20 cellular contexts compared by ENCODE assay signal in genomic region chr3:191100516-191100915, GRCh38.
DNase-seq lines count a peak whose midpoint lies in the region; ATAC-seq, FAIRE-seq and TF ChIP-seq lines count a peak whose summit lies in the region.
"Had no signal": no experiment of that assay in that cellular context is flagged by ENCODE, and none has a peak within 500 bp of the region (broad histone marks: within the 10 kb centered on the region; RNA-seq: fewer than 3 reads in every experiment).

No MANE protein-coding gene starts in this region.

- no peak for DNase-seq in GM18507 (ENCODE audit: extremely low spot score, insufficient read length, low read depth)
- DNase-seq in OCI-LY7 (ENCODE audit: low spot score), result no peak
- peak; percentile 91 for DNase-seq in bronchial epithelial cell (ENCODE audit: low read depth)
- peak; percentile 63 to 82 for DNase-seq in foreskin keratinocyte
- no peak for DNase-seq in endodermal cell
- no peak for DNase-seq in progenitor cell of endocrine pancreas (ENCODE audit: low spot score, unreplicated experiment)
- DNase-seq in dorsolateral prefrontal cortex, result no peak
- no peak for DNase-seq in GM20000 (ENCODE audit: low spot score)
- DNase-seq: 8988T; CD4-positive, alpha-beta memory T cell; DMS153; DMS79; GDM1; GM23248; HCEC 1CT had no signal

- no TSS peak for BruUV-seq in OCI-LY7 (replicated peaks; lab: Mats Ljungman, UMichigan)

- H4K20me1 ChIP-seq in OCI-LY7 (ENCODE audit: insufficient read depth, low read length), result no peaks in the 10 kb centered on the region
- H4K20me1 ChIP-seq: BLaER1 had no signal

- no peak overlapping the region for H3K4me2 ChIP-seq in OCI-LY7 (ENCODE audit: low read length)
- H3K4me2 ChIP-seq: BLaER1 had no signal

- H3K9me3 Mint-ChIP-seq in endodermal cell, result no peaks in the 10 kb centered on the region
- H3K9me3 Mint-ChIP-seq in progenitor cell of endocrine pancreas (ENCODE audit: low read depth), result no peaks in the 10 kb centered on the region

- FAIRE-seq in GM18507 (lab: Jason Lieb, UNC) (peak; percentile 12), bronchial epithelial cell (lab: Jason Lieb, UNC) (no peak)
- FAIRE-seq: GM12892, HTR-8/SVneo had no signal

- H3K79me2 ChIP-seq in OCI-LY7 (ENCODE audit: insufficient read depth, low read depth, low read length), result no peaks in the 10 kb centered on the region

- TF ChIP-seq CTCF in OCI-LY7 (conservative IDR thresholded peaks at IDR 0.05; ENCODE audit: low read length), result no peak
- no peak for TF ChIP-seq CTCF in bronchial epithelial cell (IDR thresholded peaks at IDR 0.05; ENCODE audit: insufficient read depth, low read length, severe bottlenecking)
- no peak for TF ChIP-seq CTCF in foreskin keratinocyte (conservative IDR thresholded peaks at IDR 0.05)
- TF ChIP-seq CTCF in endodermal cell (conservative IDR thresholded peaks at IDR 0.05), result no peak
- no peak for TF ChIP-seq CTCF in progenitor cell of endocrine pancreas (IDR thresholded peaks at IDR 0.05; ENCODE audit: unreplicated experiment)
- TF ChIP-seq CTCF in dorsolateral prefrontal cortex (IDR thresholded peaks at IDR 0.05 in 54 of 56, conservative IDR thresholded peaks at IDR 0.05 in 2 of 56; ENCODE audit: low read depth in 1 of 56, partially characterized antibody in 56 of 56), result no peak
- TF ChIP-seq CTCF in GM20000 (IDR thresholded peaks at IDR 0.05; ENCODE audit: extremely low read depth, missing control alignments), result no peak

- no peak overlapping the region for H3K27ac ChIP-seq in OCI-LY7 (ENCODE audit: low read depth, low read length, poor library complexity, severe bottlenecking)
- H3K27ac ChIP-seq in foreskin keratinocyte, result peak overlapping the region; percentile 16
- H3K27ac ChIP-seq in endodermal cell (ENCODE audit: low read depth, low read length), result no peak overlapping the region
- no peak overlapping the region for H3K27ac ChIP-seq in dorsolateral prefrontal cortex
- H3K27ac ChIP-seq: BLaER1, GM23248 had no signal

- peak; percentile 28 for ATAC-seq in foreskin keratinocyte

- peaks cover 9% of the 10 kb centered on the region for H3K36me3 ChIP-seq in OCI-LY7 (ENCODE audit: insufficient read depth, low read length)
- no peaks in the 10 kb centered on the region for H3K36me3 ChIP-seq in bronchial epithelial cell (ENCODE audit: control insufficient read depth, insufficient read depth, low read length)
- no peaks in the 10 kb centered on the region for H3K36me3 ChIP-seq in endodermal cell (ENCODE audit: control insufficient read depth, insufficient read depth, low read length)
- H3K36me3 ChIP-seq: BLaER1 had no signal

- H3K36me3 Mint-ChIP-seq in endodermal cell (ENCODE audit: low read depth) (no peaks in the 10 kb centered on the region), progenitor cell of endocrine pancreas (ENCODE audit: insufficient read depth) (no peaks in the 10 kb centered on the region)
- H3K36me3 Mint-ChIP-seq: CD14-positive monocyte; CD4-positive, alpha-beta memory T cell; IgD-negative memory B cell had no signal

- H3K27ac Mint-ChIP-seq in endodermal cell (no peak overlapping the region), progenitor cell of endocrine pancreas (no peak overlapping the region)
- H3K27ac Mint-ChIP-seq: CD14-positive monocyte; CD4-positive, alpha-beta memory T cell; IgD-negative memory B cell had no signal

- no peaks in the 10 kb centered on the region for H3K4me1 Mint-ChIP-seq in endodermal cell
- no peaks in the 10 kb centered on the region for H3K4me1 Mint-ChIP-seq in progenitor cell of endocrine pancreas (ENCODE audit: low read depth)
- H3K4me1 Mint-ChIP-seq: CD14-positive monocyte; CD4-positive, alpha-beta memory T cell had no signal

- POLR2A ChIA-PET in OCI-LY7 (lab: Charles Lee), result interaction anchor here (0.6 to 4.2 kb wide), 8 partner anchors 12 to 1307 kb away, joined by 3 to 43 read pairs (median 4); no protein-coding TSS in a partner anchor

- peak overlapping the region; percentile 55; the same call in 1 of the 2 replicates for H2AFZ ChIP-seq in OCI-LY7 (ENCODE audit: low read length)
- H2AFZ ChIP-seq: GM23248 had no signal

- H3K4me3 ChIP-seq in OCI-LY7 (ENCODE audit: low read depth, low read length, poor library complexity, severe bottlenecking) (no peak overlapping the region), bronchial epithelial cell (ENCODE audit: low read depth, low read length) (no peak overlapping the region), endodermal cell (ENCODE audit: low read length) (no peak overlapping the region), dorsolateral prefrontal cortex (no peak overlapping the region)
- H3K4me3 ChIP-seq: BLaER1, GM23248 had no signal

- H3K4me3 Mint-ChIP-seq in endodermal cell, result no peak overlapping the region
- no peak overlapping the region for H3K4me3 Mint-ChIP-seq in progenitor cell of endocrine pancreas (ENCODE audit: low read depth)
- H3K4me3 Mint-ChIP-seq: CD14-positive monocyte; CD4-positive, alpha-beta memory T cell; IgD-negative memory B cell had no signal

- no peak overlapping the region for H3K9ac ChIP-seq in endodermal cell (ENCODE audit: extremely low read depth, low read length, poor library complexity, severe bottlenecking)
- H3K9ac ChIP-seq: BLaER1, GM23248 had no signal

- H3K4me1 ChIP-seq in OCI-LY7 (ENCODE audit: insufficient read depth, low read length, poor library complexity, severe bottlenecking) (peaks cover 30% of the 10 kb centered on the region), foreskin keratinocyte (peaks cover 11% of the 10 kb centered on the region), endodermal cell (ENCODE audit: control insufficient read depth, insufficient read depth, low read length) (no peaks in the 10 kb centered on the region)

- no peaks in the 10 kb centered on the region for H3K9me2 ChIP-seq in OCI-LY7 (ENCODE audit: insufficient read depth, low read length)

- 92 to 95% methylated on average over 4 of the region's 4 CpGs for WGBS in endodermal cell (ENCODE audit: insufficient coverage in 1 of 2, insufficient read length in 1 of 2), 2 experiments

- no peaks in the 10 kb centered on the region for H3K27me3 ChIP-seq in bronchial epithelial cell (ENCODE audit: control insufficient read depth, insufficient read depth, low read length)
- no peaks in the 10 kb centered on the region for H3K27me3 ChIP-seq in foreskin keratinocyte
- H3K27me3 ChIP-seq in endodermal cell (ENCODE audit: control insufficient read depth, insufficient read depth, low read length, poor library complexity, severe bottlenecking), result no peaks in the 10 kb centered on the region
- H3K27me3 ChIP-seq in dorsolateral prefrontal cortex, result peaks cover 0 to 5% (median 0%) of the 10 kb centered on the region in 45 donors
- H3K27me3 ChIP-seq: BLaER1 had no signal

- CTCF ChIA-PET in OCI-LY7 (lab: Charles Lee; ENCODE audit: unreplicated experiment), result no interaction called here

- H3K27me3 Mint-ChIP-seq in endodermal cell (ENCODE audit: insufficient read depth) (no peaks in the 10 kb centered on the region), progenitor cell of endocrine pancreas (no peaks in the 10 kb centered on the region)
- H3K27me3 Mint-ChIP-seq: CD4-positive, alpha-beta memory T cell had no signal

- intact Hi-C loops in OCI-LY7 (cut with micrococcal nuclease; ENCODE audit: unreplicated experiment), result loop anchor here (10.0 kb wide), 2 partner anchors 944 to 1084 kb away; no protein-coding TSS in a partner anchor
- intact Hi-C loops in dorsolateral prefrontal cortex (cut with DNase I), result no loop called here

- H3K9me3 ChIP-seq in OCI-LY7 (ENCODE audit: low read length) (peaks cover 12% of the 10 kb centered on the region; the same call in 1 of the 2 replicates), endodermal cell (ENCODE audit: control insufficient read depth, low read length) (no peaks in the 10 kb centered on the region)

Comparison
In these comparisons a context has a peak if more than half of its experiments do, and no peak if none do; other contexts are left out.
1. DNase-seq: peak in bronchial epithelial cell (single experiment) and foreskin keratinocyte (2 of 2); none in GM18507 (single experiment), OCI-LY7 (single experiment), endodermal cell (single experiment), progenitor cell of endocrine pancreas (single experiment), dorsolateral prefrontal cortex (0 of 10) and GM20000 (single experiment).